Comparison of ENCODE assay signal across 11 cellular contexts in the genomic region with DNA sequence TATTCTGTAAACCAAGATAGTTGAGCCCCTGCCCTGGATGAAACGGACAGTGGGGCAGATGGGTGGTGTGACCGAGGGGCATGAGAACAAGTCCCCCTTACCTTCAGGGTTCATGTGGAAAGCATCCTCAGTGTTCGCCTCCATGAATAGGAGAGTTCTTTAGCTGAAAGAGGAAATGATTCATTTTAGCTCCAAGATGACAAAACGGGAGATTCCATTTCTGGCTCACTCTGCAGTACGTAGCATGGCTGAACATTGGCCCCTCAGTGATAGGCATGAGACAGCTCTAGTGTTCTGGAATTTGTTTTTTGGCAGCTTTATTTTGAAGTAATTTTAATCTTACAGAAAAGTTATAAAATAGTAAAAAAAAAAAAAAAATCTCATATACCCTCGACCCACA.
DNase-seq lines count a peak whose midpoint lies in the region; ATAC-seq and TF ChIP-seq lines count a peak whose summit lies in the region.
"Had no signal": no experiment of that assay in that cellular context is flagged by ENCODE, and none has a peak within 500 bp of the region (broad histone marks: within the 10 kb centered on the region; RNA-seq: fewer than 3 reads in every experiment).

No MANE protein-coding gene starts in this region.

- ATAC-seq in GM18508 (IDR thresholded peaks at IDR 0.05; ENCODE audit: insufficient read depth, unreplicated experiment) (peak; percentile 57), HG02938 (IDR thresholded peaks at IDR 0.05; ENCODE audit: unreplicated experiment) (peak; percentile 56), left colon (no peak)
- peak; percentile 77 for ATAC-seq in activated T-helper 17 cell treated with anti-CD3 and anti-CD28 coated beads, Interleukin-2, amount 50 U/mL, for 72 hours (replicated peaks)

- H2AFZ ChIP-seq in smooth muscle cell (ENCODE audit: low read depth) = peak overlapping the region; percentile 35

- no peaks in the 10 kb centered on the region for H3K79me2 ChIP-seq in smooth muscle cell (ENCODE audit: low read depth)

- DNase-seq in smooth muscle cell (lab: John Stamatoyannopoulos, UW; ENCODE audit: unreplicated experiment) (no peak), NCI-H2227 treated with DMSO at 0.1 percent for 48 hours (lab: John Stamatoyannopoulos, UW) (no peak), left colon (no peak), A673 (ENCODE audit: low spot score) (no peak)
- DNase-seq: dorsolateral prefrontal cortex, NCI-H1436, OCI-M1, stomach had no signal

- H3K27ac ChIP-seq in smooth muscle cell (ENCODE audit: low read depth) (peak overlapping the region; percentile 82), A673 (ENCODE audit: low read depth, low read length, poor library complexity, severe bottlenecking) (no peak overlapping the region)
- H3K27ac ChIP-seq: dorsolateral prefrontal cortex, stomach had no signal

- H3K4me3 Mint-ChIP-seq in activated T-helper 17 cell treated with anti-CD3 and anti-CD28 coated beads, Interleukin-2, amount 50 U/mL, for 72 hours = no peak overlapping the region

- no peaks in the 10 kb centered on the region for H3K4me1 ChIP-seq in smooth muscle cell (ENCODE audit: low read depth)
- no peaks in the 10 kb centered on the region for H3K4me1 ChIP-seq in A673 (ENCODE audit: insufficient read depth, low read length, poor library complexity, severe bottlenecking)

- CTCF ChIA-PET in A673 (lab: Charles Lee) = no interaction called here

- peak overlapping the region; percentile 48 for H3K4me2 ChIP-seq in smooth muscle cell

- H3K36me3 Mint-ChIP-seq in activated T-helper 17 cell treated with anti-CD3 and anti-CD28 coated beads, Interleukin-2, amount 50 U/mL, for 72 hours (ENCODE audit: low read depth) = no peaks in the 10 kb centered on the region

- no TSS peak for BruUV-seq in A673 (replicated peaks; lab: Mats Ljungman, UMichigan)

- peaks cover 4% of the 10 kb centered on the region for H3K9me3 Mint-ChIP-seq in activated T-helper 17 cell treated with anti-CD3 and anti-CD28 coated beads, Interleukin-2, amount 50 U/mL, for 72 hours

- POLR2A ChIA-PET in A673 (lab: Charles Lee; ENCODE audit: low non-redundant PET) = no interaction called here

- peaks cover 4% of the 10 kb centered on the region for H3F3A ChIP-seq in smooth muscle cell (ENCODE audit: low read depth)

- 59% methylated on average over 6 of the region's 6 CpGs for WGBS in smooth muscle cell (ENCODE audit: low lambda C conversion rate)

- intact Hi-C loops in left colon (cut with DNase I, micrococcal nuclease) (no loop called here), A673 (cut with micrococcal nuclease; ENCODE audit: unreplicated experiment) (no loop called here)

- H3K9me3 ChIP-seq in smooth muscle cell (replicated peaks; ENCODE audit: low read depth) (no peaks in the 10 kb centered on the region), A673 (ENCODE audit: low read depth, low read length, poor library complexity, severe bottlenecking) (no peaks in the 10 kb centered on the region)
- H3K9me3 ChIP-seq: stomach had no signal

- H3K4me3 ChIP-seq in smooth muscle cell (no peak overlapping the region), A673 (ENCODE audit: low read depth, low read length, poor library complexity, severe bottlenecking) (no peak overlapping the region)
- H3K4me3 ChIP-seq: dorsolateral prefrontal cortex, stomach had no signal

- peak overlapping the region; percentile 63 for H3K9ac ChIP-seq in smooth muscle cell (ENCODE audit: low read depth)

- TF ChIP-seq CTCF in smooth muscle cell (IDR thresholded peaks at IDR 0.05; ENCODE audit: borderline replicate concordance, insufficient read depth, poor library complexity, severe bottlenecking) = no peak
- TF ChIP-seq CTCF in A673 (conservative IDR thresholded peaks at IDR 0.05; ENCODE audit: low read depth, low read length) = no peak

- H3K36me3 ChIP-seq in smooth muscle cell (ENCODE audit: low read depth) (no peaks in the 10 kb centered on the region), A673 (ENCODE audit: insufficient read depth, low read length, poor library complexity, severe bottlenecking) (no peaks in the 10 kb centered on the region)
- H3K36me3 ChIP-seq: stomach had no signal

- H4K20me1 ChIP-seq in smooth muscle cell (ENCODE audit: low read depth) = no peaks in the 10 kb centered on the region

- no peak overlapping the region for H3K27ac Mint-ChIP-seq in activated T-helper 17 cell treated with anti-CD3 and anti-CD28 coated beads, Interleukin-2, amount 50 U/mL, for 72 hours

- H3K4me1 Mint-ChIP-seq in activated T-helper 17 cell treated with anti-CD3 and anti-CD28 coated beads, Interleukin-2, amount 50 U/mL, for 72 hours = peaks cover 4% of the 10 kb centered on the region

- H3K27me3 Mint-ChIP-seq in activated T-helper 17 cell treated with anti-CD3 and anti-CD28 coated beads, Interleukin-2, amount 50 U/mL, for 72 hours = peaks cover 38% of the 10 kb centered on the region

- H3K27me3 ChIP-seq in smooth muscle cell (ENCODE audit: low read depth) (no peaks in the 10 kb centered on the region), A673 (replicated peaks; ENCODE audit: insufficient read depth, low read depth, low read length, poor library complexity) (peaks cover 4% of the 10 kb centered on the region)
- H3K27me3 ChIP-seq: dorsolateral prefrontal cortex, stomach had no signal
